Comparison of ENCODE assay signal across 21 cellular contexts in genomic region chr13:98413796-98414195, GRCh38.
DNase-seq lines count a peak whose midpoint lies in the region; ATAC-seq, FAIRE-seq and TF ChIP-seq lines count a peak whose summit lies in the region.
"Had no signal": no experiment of that assay in that cellular context is flagged by ENCODE, and none has a peak within 500 bp of the region (broad histone marks: within the 10 kb centered on the region; RNA-seq: fewer than 3 reads in every experiment).

No MANE protein-coding gene starts in this region.

- no peak for TF ChIP-seq RAD21 in HepG2 (CRISPR knock-in tag; IDR thresholded peaks at IDR 0.05)

- TF ChIP-seq POLR2A in HepG2 (IDR thresholded peaks at IDR 0.05; ENCODE audit: insufficient read depth in 1 of 2, low read depth in 2 of 2, low read length in 2 of 2) = no peak
- no peak for TF ChIP-seq POLR2A in right lobe of liver (IDR thresholded peaks at IDR 0.05)
- no peak for TF ChIP-seq POLR2A in thyroid gland (IDR thresholded peaks at IDR 0.05)

- POLR2A ChIA-PET in HepG2 (lab: Yijun Ruan, JAX) = no interaction called here

- peaks cover 3% of the 10 kb centered on the region; the same call in 1 of the 2 replicates for H4K20me1 ChIP-seq in HepG2 (ENCODE audit: insufficient read depth, low read length)

- H3K27ac Mint-ChIP-seq in HFFc6 = no peak overlapping the region

- peaks cover 2% of the 10 kb centered on the region; the same call in 1 of the 2 replicates for H3K27me3 Mint-ChIP-seq in HFFc6 (ENCODE audit: insufficient read depth)

- no peaks in the 10 kb centered on the region for H3K9me3 ChIP-seq in HepG2 (ENCODE audit: low read length)
- no peaks in the 10 kb centered on the region for H3K9me3 ChIP-seq in right lobe of liver
- no peaks in the 10 kb centered on the region for H3K9me3 ChIP-seq in WERI-Rb-1 (ENCODE audit: severe bottlenecking)
- H3K9me3 ChIP-seq in thyroid gland = no peaks in the 10 kb centered on the region
- no peaks in the 10 kb centered on the region for H3K9me3 ChIP-seq in small intestine (ENCODE audit: control insufficient read depth, low read depth)

- CTCF ChIA-PET in HepG2 (lab: Yijun Ruan, JAX; ENCODE audit: low intra/inter-chr PET ratio, low total read pairs) = no interaction called here

- intact Hi-C loops in HepG2 (cut with micrococcal nuclease; ENCODE audit: unreplicated experiment) = no loop called here
- intact Hi-C loops in right lobe of liver (cut with DNase I) = no loop called here
- intact Hi-C loops in thyroid gland (cut with DNase I) = no loop called here

- WGBS in HepG2 (ENCODE audit: low lambda C conversion rate) = 84% methylated on average over 7 of the region's 7 CpGs
- WGBS in right lobe of liver (ENCODE audit: insufficient coverage, low coverage, low lambda C conversion rate, missing lambda C conversion rate) = 90% methylated on average over 7 of the region's 7 CpGs
- 93 to 99% methylated on average over 7 of the region's 7 CpGs for WGBS in thyroid gland, 2 donors
- 87 to 94% (median 89%) methylated on average over 7 of the region's 7 CpGs for WGBS in small intestine, 3 donors

- H3K9me3 Mint-ChIP-seq in HFFc6 = peaks cover 10% of the 10 kb centered on the region; the same call in 1 of the 2 replicates

- peaks cover 12% of the 10 kb centered on the region for H3K4me1 Mint-ChIP-seq in HFFc6 (ENCODE audit: low read depth)

- BruUV-seq in HepG2 (replicated peaks; lab: Mats Ljungman, UMichigan) = no TSS peak

- no peak overlapping the region for H3K9ac ChIP-seq in HepG2 (ENCODE audit: insufficient read depth, low read depth, low read length)
- H3K9ac ChIP-seq: GM23248 had no signal

- H3K4me3 ChIP-seq in HepG2 (replicated peaks in 1 of 3; ENCODE audit: insufficient read depth in 1 of 3, low read depth in 2 of 3, low read length in 3 of 3) (no peak overlapping the region), right lobe of liver (no peak overlapping the region), WERI-Rb-1 (ENCODE audit: low read depth, low read length) (no peak overlapping the region), thyroid gland (replicated peaks in 1 of 3) (no peak overlapping the region), small intestine (ENCODE audit: low read depth in 1 of 2, low read length in 2 of 2) (no peak overlapping the region)
- H3K4me3 ChIP-seq: GM23248, Peyer's patch had no signal

- H3K36me3 ChIP-seq in HepG2 (replicated peaks in 1 of 2; ENCODE audit: control insufficient read depth in 1 of 2, insufficient read depth in 2 of 2, low read length in 2 of 2) (peaks cover 38 to 88% of the 10 kb centered on the region in 2 experiments), right lobe of liver (peaks cover 0 to 52% (median 7%) of the 10 kb centered on the region in 4 donors), WERI-Rb-1 (peaks cover 86% of the 10 kb centered on the region), thyroid gland (no peaks in the 10 kb centered on the region), small intestine (ENCODE audit: control insufficient read depth in 2 of 2, insufficient read depth in 2 of 2, low read length in 2 of 2) (peaks cover 0 to 2% of the 10 kb centered on the region in 2 donors)

- no peak overlapping the region for H2AFZ ChIP-seq in HepG2 (ENCODE audit: low read length)
- H2AFZ ChIP-seq: GM23248 had no signal

- no peak for TF ChIP-seq EP300 in HepG2 (IDR thresholded peaks at IDR 0.05; ENCODE audit: low read depth in 2 of 2, low read length in 2 of 2)
- TF ChIP-seq EP300 in HepG2 (CRISPR knock-in tag; IDR thresholded peaks at IDR 0.05; ENCODE audit: borderline replicate concordance) = no peak

- H3K79me2 ChIP-seq in HepG2 (ENCODE audit: insufficient read depth, low read length) = no peaks in the 10 kb centered on the region

- DNase-seq in HepG2 (ENCODE audit: low spot score) = no peak
- no peak for DNase-seq in right lobe of liver
- DNase-seq in HFFc6 = no peak
- DNase-seq in WERI-Rb-1 = no peak
- no peak for DNase-seq in thyroid gland
- DNase-seq in small intestine = no peak
- no peak for DNase-seq in HK-2 (ENCODE audit: unreplicated experiment)
- DNase-seq: COR-L47, DMS79, GDM1, GM23248, NCI-H1092, NCI-H2107, NCI-H226, NCI-H526, Peyer's patch, Right ventricle myocardium superior had no signal

- ATAC-seq in HepG2 (0 out of 3 replicates have a peak, but pooled peaks have one; percentile 11), right lobe of liver (no peak), HG03135 (IDR thresholded peaks at IDR 0.05; ENCODE audit: unreplicated experiment) (no peak)
- ATAC-seq: SK-N-SH treated with all-trans-retinoic acid at 6 μM for 48 hours had no signal

- in situ Hi-C loops in HepG2 (cut with HindIII; ENCODE audit: extremely low pct_ligation_motif_present, low pct_unique_long_range_greater_than_20kb) = no loop called here

- no peak overlapping the region for H3K27ac ChIP-seq in HepG2 (ENCODE audit: extremely low read length, insufficient read depth, low read length)
- no peak overlapping the region for H3K27ac ChIP-seq in right lobe of liver
- no peak overlapping the region for H3K27ac ChIP-seq in WERI-Rb-1
- H3K27ac ChIP-seq in thyroid gland = peak overlapping the region; percentile 33 to 86 (median 84)
- H3K27ac ChIP-seq in small intestine (ENCODE audit: low read depth in 1 of 2, low read length in 1 of 2) = no peak overlapping the region
- H3K27ac ChIP-seq: GM23248, Peyer's patch had no signal

- H3K4me3 Mint-ChIP-seq in HFFc6 = no peak overlapping the region

- TF ChIP-seq CTCF in HepG2 (CRISPR knock-in tag; IDR thresholded peaks at IDR 0.05) (no peak), right lobe of liver (IDR thresholded peaks at IDR 0.05) (no peak), HFFc6 (IDR thresholded peaks at IDR 0.05) (peak; percentile 27; the same call in 1 of the 2 replicates), WERI-Rb-1 (IDR thresholded peaks at IDR 0.05; ENCODE audit: low read depth, low read length) (0 out of 2 replicates have a peak, but pooled peaks have one; percentile 11), thyroid gland (IDR thresholded peaks at IDR 0.05) (no peak)

- H3K4me1 ChIP-seq in HepG2 (ENCODE audit: insufficient read depth, low read length) (no peaks in the 10 kb centered on the region), right lobe of liver (no peaks in the 10 kb centered on the region), thyroid gland (peaks cover 42 to 45% of the 10 kb centered on the region in 2 donors), small intestine (ENCODE audit: control insufficient read depth in 2 of 2, insufficient read depth in 1 of 2, low read depth in 1 of 2, low read length in 1 of 2) (no peaks in the 10 kb centered on the region)
- H3K4me1 ChIP-seq: Peyer's patch had no signal

- H3K4me2 ChIP-seq in HepG2 (ENCODE audit: low read depth, low read length) = no peak overlapping the region

- FAIRE-seq in HepG2 (lab: Jason Lieb, UNC) (no peak), small intestine (lab: Jason Lieb, UNC) (no peak)
- FAIRE-seq: GM12892, GM19239 had no signal

- H3K36me3 Mint-ChIP-seq in HFFc6 (ENCODE audit: low read depth) = peaks cover 71% of the 10 kb centered on the region

- H3K27me3 ChIP-seq in HepG2 (ENCODE audit: control insufficient read depth in 1 of 2, insufficient read depth in 2 of 2, low read length in 2 of 2) = no peaks in the 10 kb centered on the region
- no peaks in the 10 kb centered on the region for H3K27me3 ChIP-seq in right lobe of liver
- no peaks in the 10 kb centered on the region for H3K27me3 ChIP-seq in WERI-Rb-1 (ENCODE audit: insufficient read depth, low read depth, severe bottlenecking)
- no peaks in the 10 kb centered on the region for H3K27me3 ChIP-seq in thyroid gland
- H3K27me3 ChIP-seq in small intestine (ENCODE audit: control insufficient read depth in 2 of 2, insufficient read depth in 2 of 2, low read length in 2 of 2) = no peaks in the 10 kb centered on the region
- H3K27me3 ChIP-seq: Peyer's patch had no signal

TF ChIP-seq in HepG2, 621 proteins besides CTCF, POLR2A, EP300 and RAD21 (continues in another document):
- TF ChIP-seq STAG1 (CRISPR knock-in tag; IDR thresholded peaks at IDR 0.05) = 0 out of 2 replicates have a peak, but pooled peaks have one; percentile 3
- TF ChIP-seq, protein P1, sequence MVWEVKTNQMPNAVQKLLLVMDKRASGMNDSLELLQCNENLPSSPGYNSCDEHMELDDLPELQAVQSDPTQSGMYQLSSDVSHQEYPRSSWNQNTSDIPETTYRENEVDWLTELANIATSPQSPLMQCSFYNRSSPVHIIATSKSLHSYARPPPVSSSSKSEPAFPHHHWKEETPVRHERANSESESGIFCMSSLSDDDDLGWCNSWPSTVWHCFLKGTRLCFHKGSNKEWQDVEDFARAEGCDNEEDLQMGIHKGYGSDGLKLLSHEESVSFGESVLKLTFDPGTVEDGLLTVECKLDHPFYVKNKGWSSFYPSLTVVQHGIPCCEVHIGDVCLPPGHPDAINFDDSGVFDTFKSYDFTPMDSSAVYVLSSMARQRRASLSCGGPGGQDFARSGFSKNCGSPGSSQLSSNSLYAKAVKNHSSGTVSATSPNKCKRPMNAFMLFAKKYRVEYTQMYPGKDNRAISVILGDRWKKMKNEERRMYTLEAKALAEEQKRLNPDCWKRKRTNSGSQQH (CRISPR knock-in tag; IDR thresholded peaks at IDR 0.05; ENCODE audit: low read depth) = no peak

Comparison
In these comparisons a context has a peak if more than half of its experiments do, and no peak if none do; other contexts are left out.
1. H3K27ac ChIP-seq: peak in thyroid gland (3 of 3); none in HepG2 (single experiment), right lobe of liver (0 of 3), WERI-Rb-1 (single experiment) and small intestine (0 of 2).
2. CTCF ChIP-seq: peak in HFFc6 (single experiment) and WERI-Rb-1 (single experiment); none in HepG2 (single experiment), right lobe of liver (0 of 4) and thyroid gland (0 of 6).